8 cellular contexts compared by ENCODE assay signal in genomic region chr17:59373879-59374495, GRCh38. TPM values are rescaled to one million over a fixed set of nuclear protein-coding genes. Genes with fewer than 3 reads are reported as not detected.
DNase-seq lines count a peak whose midpoint lies in the region; ATAC-seq lines count a peak whose summit lies in the region.

No MANE protein-coding gene starts in this region.

- peaks cover 62 to 72% of the 10 kb centered on the region in 2 donors for H3K4me1 ChIP-seq in duodenal mucosa (ENCODE audit: control insufficient read depth in 1 of 2, insufficient read depth in 2 of 2, low read length in 2 of 2)

- no peak overlapping the region for H3K9ac ChIP-seq in duodenal mucosa (ENCODE audit: low read depth in 1 of 2, low read length in 2 of 2)

- DNase-seq in AML-193 (lab: John Stamatoyannopoulos, UW): peak; percentile 19 to 26
- DNase-seq in RPMI7951 (ENCODE audit: low read depth): peak; percentile 11
- DNase-seq in non-pigmented ciliary epithelial cell (ENCODE audit: low read depth): peak; percentile 55
- DNase-seq in Ammon's horn (ENCODE audit: low spot score): no peak
- DNase-seq in NCI-H2029 (lab: John Stamatoyannopoulos, UW): no peak
- DNase-seq in NCI-H2081 treated with DMSO at 0.1 percent for 48 hours (lab: John Stamatoyannopoulos, UW): no peak

- H3K27ac ChIP-seq in duodenal mucosa (ENCODE audit: low read depth, low read length): peak overlapping the region; percentile 66

- no peaks in the 10 kb centered on the region for H3K36me3 ChIP-seq in duodenal mucosa (ENCODE audit: control insufficient read depth in 1 of 2, insufficient read depth in 2 of 2, low read length in 2 of 2)

- H3K4me3 ChIP-seq in duodenal mucosa (ENCODE audit: low read depth in 1 of 2, low read length in 2 of 2): no peak overlapping the region

- H3K9me3 ChIP-seq in duodenal mucosa (ENCODE audit: control insufficient read depth in 1 of 2, low read length in 2 of 2): no peaks in the 10 kb centered on the region

- ATAC-seq in GM21528 (IDR thresholded peaks at IDR 0.05; ENCODE audit: low FRiP score, unreplicated experiment): no peak

- no peaks in the 10 kb centered on the region for H3K27me3 ChIP-seq in duodenal mucosa (ENCODE audit: control insufficient read depth in 1 of 2, insufficient read depth in 2 of 2, low read length in 2 of 2)

RNA-seq across cellular contexts. Expression of gene YPEL2, which starts 42.5 kb away (rescaled TPM):
- total RNA-seq in RPMI7951 (2014; rRNA removed; shearing (Covaris generic)): 1.5 and 1.9 TPM in 2 replicates

Comparison
In these comparisons a context has a peak if more than half of its experiments do, and no peak if none do; other contexts are left out.
1. DNase-seq: peak in AML-193 (2 of 2), RPMI7951 (single experiment) and non-pigmented ciliary epithelial cell (single experiment); none in Ammon's horn (single experiment), NCI-H2029 (single experiment) and NCI-H2081 treated with DMSO at 0.1 percent for 48 hours (single experiment).